1 cellular context compared by ENCODE assay signal in the genomic region with DNA sequence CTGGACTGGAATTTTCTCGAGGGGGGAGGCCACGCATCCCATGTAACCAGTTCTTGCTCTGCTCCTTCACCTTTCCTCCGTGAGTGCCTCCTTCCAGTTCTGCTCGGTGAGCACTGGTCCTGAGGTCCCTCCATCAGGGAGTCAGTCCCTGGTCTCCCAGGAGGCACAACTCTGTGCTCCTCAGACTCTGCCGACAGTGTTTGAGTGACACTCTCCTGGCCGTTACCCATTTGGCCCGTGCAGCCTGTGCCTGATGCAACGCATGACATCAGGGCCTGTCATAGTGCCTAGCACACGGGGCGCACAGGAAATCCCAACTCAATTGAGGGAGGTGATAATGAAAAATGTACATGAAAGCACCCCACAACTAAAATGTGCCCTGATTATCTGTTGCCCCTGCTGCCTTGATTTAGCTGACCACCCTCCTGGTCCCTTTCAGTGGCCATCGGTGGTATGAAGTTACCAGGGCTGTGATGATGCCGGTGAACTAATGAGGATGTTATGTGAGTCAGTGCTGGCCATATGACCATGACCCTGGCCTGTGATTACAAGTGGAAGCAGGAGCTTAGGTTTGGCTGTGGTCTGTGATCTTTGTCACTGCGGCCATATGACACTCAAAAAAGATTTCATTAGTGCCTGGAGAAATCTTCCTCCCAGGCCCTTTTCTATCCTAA.
TF ChIP-seq lines count a peak whose summit lies in the region.

No MANE protein-coding gene starts in this region.

TF ChIP-seq in H1, 55 proteins besides CTCF, POLR2A, EP300 and RAD21:
- TF ChIP-seq, protein P1, sequence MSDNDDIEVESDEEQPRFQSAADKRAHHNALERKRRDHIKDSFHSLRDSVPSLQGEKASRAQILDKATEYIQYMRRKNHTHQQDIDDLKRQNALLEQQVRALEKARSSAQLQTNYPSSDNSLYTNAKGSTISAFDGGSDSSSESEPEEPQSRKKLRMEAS (IDR thresholded peaks at IDR 0.05) = no peak
